ENCODE assay signal across 24 cellular contexts in genomic region chr2:30365201-30365600, GRCh38.
"Had no signal": no experiment of that assay in that cellular context is flagged by ENCODE, and none has a peak within 500 bp of the region (broad histone marks: within the 10 kb centered on the region; RNA-seq: fewer than 3 reads in every experiment).

No MANE protein-coding gene starts in this region.

- H3K27me3 Mint-ChIP-seq: stimulated activated naive B cell treated with anti-CD40 and anti-IgM and Interleukin-4, amounts not matched to agents 10 μg/mL and 1 μg/mL and 100 μg/mL, for 72 hours; type B pancreatic cell had no signal

- H3K9me3 Mint-ChIP-seq: activated T-cell treated with anti-CD3 and anti-CD28 coated beads, Interleukin-2, amount 50 U/mL, for 4 hours; nephron progenitor cell; stimulated activated naive B cell treated with anti-CD40 and anti-IgM and Interleukin-4, amounts not matched to agents 10 μg/mL and 1 μg/mL and 100 μg/mL, for 72 hours; type B pancreatic cell; WTC11 had no signal

- H3K27ac ChIP-seq: colonic mucosa, dorsolateral prefrontal cortex, right lobe of liver, vagina had no signal

- H3K36me3 Mint-ChIP-seq: stimulated activated naive B cell treated with anti-CD40 and anti-IgM and Interleukin-4, amounts not matched to agents 10 μg/mL and 1 μg/mL and 100 μg/mL, for 72 hours; type B pancreatic cell; WTC11 had no signal

- H3K36me3 ChIP-seq: colonic mucosa, esophagus muscularis mucosa, gastroesophageal sphincter, right lobe of liver, vagina had no signal

- H3K27me3 ChIP-seq: colonic mucosa, esophagus muscularis mucosa, gastroesophageal sphincter, right lobe of liver, vagina had no signal

- H3K4me3 Mint-ChIP-seq: activated T-cell treated with anti-CD3 and anti-CD28 coated beads, Interleukin-2, amount 50 U/mL, for 4 hours; nephron progenitor cell; stimulated activated naive B cell treated with anti-CD40 and anti-IgM and Interleukin-4, amounts not matched to agents 10 μg/mL and 1 μg/mL and 100 μg/mL, for 72 hours; type B pancreatic cell; WTC11 had no signal

- DNase-seq: activated CD4-positive, alpha-beta T cell treated with anti-CD3 and anti-CD28 coated beads, Interleukin-2, amount 50 U/mL, for 48 hours; activated effector memory CD4-positive, alpha-beta T cell treated with Interleukin-2 at 50 U/mL for 16 hours; activated naive CD4-positive, alpha-beta T cell treated with anti-CD3 and anti-CD28 coated beads, Interleukin-2, amount 50 U/mL, for 16 hours; activated T-cell treated with anti-CD3 and anti-CD28 coated beads, Interleukin-2, amount 50 U/mL, for 4 hours; aorta; colonic mucosa; dorsolateral prefrontal cortex; head of caudate nucleus; hypothalamus; left ventricle myocardium superior; nephron progenitor cell; nucleus accumbens; posterior cingulate gyrus; right lobe of liver; stimulated activated CD4-positive, alpha-beta T cell treated with anti-CD3 and anti-CD28 coated beads, Interleukin-15, amount 100 ng/mL, for 24 hours; stimulated activated naive B cell treated with anti-CD40 and anti-IgM and Interleukin-4, amounts not matched to agents 10 μg/mL and 1 μg/mL and 100 μg/mL, for 72 hours; T-helper 9 cell had no signal

- H3K4me1 ChIP-seq: colonic mucosa, right lobe of liver had no signal

- H3K4me3 ChIP-seq: colonic mucosa, dorsolateral prefrontal cortex, esophagus muscularis mucosa, gastroesophageal sphincter, right lobe of liver, skin epidermis, vagina had no signal

- FAIRE-seq: bronchial epithelial cell had no signal

- H3K27ac Mint-ChIP-seq: nephron progenitor cell; stimulated activated naive B cell treated with anti-CD40 and anti-IgM and Interleukin-4, amounts not matched to agents 10 μg/mL and 1 μg/mL and 100 μg/mL, for 72 hours; type B pancreatic cell; WTC11 had no signal

- ATAC-seq: gastroesophageal sphincter, left ventricle myocardium superior, right lobe of liver, WTC11 had no signal

- H3K9me3 ChIP-seq: colonic mucosa, esophagus muscularis mucosa, gastroesophageal sphincter, right lobe of liver, vagina had no signal
